12 cellular contexts compared by ENCODE assay signal in genomic region chr6:108068618-108069017, GRCh38. TPM values are rescaled to one million over a fixed set of nuclear protein-coding genes. Genes with fewer than 3 reads are reported as not detected.
DNase-seq lines count a peak whose midpoint lies in the region; ATAC-seq and TF ChIP-seq lines count a peak whose summit lies in the region.
"Had no signal": no experiment of that assay in that cellular context is flagged by ENCODE, and none has a peak within 500 bp of the region (broad histone marks: within the 10 kb centered on the region; RNA-seq: fewer than 3 reads in every experiment).

No MANE protein-coding gene starts in this region.

- H3K36me3 ChIP-seq in GM23248 (ENCODE audit: low read depth): no peaks in the 10 kb centered on the region

- POLR2A ChIA-PET in CD4-positive, alpha-beta T cell (lab: Charles Lee): no interaction called here
- POLR2A ChIA-PET in activated naive CD8-positive, alpha-beta T cell treated with anti-CD3 and anti-CD28 coated beads, Interleukin-2, amount 10 ng/mL, durations not matched to agents 7 days and 5 days (lab: Charles Lee): no interaction called here

- H3K9me2 ChIP-seq in GM23248 (ENCODE audit: insufficient read depth): no peaks in the 10 kb centered on the region

- no peak overlapping the region for H2AFZ ChIP-seq in GM23248

- no peaks in the 10 kb centered on the region for H3F3A ChIP-seq in GM23248 (ENCODE audit: insufficient read depth)

- in situ Hi-C loops in GM23248 (cut with MboI): no loop called here

- intact Hi-C loops in CD4-positive, alpha-beta T cell (cut with DNase I, micrococcal nuclease): no loop called here

- peak in 4 of 10 experiments; percentile 3 to 56 (median 11) for DNase-seq in CD4-positive, alpha-beta T cell
- no peak for DNase-seq in activated naive CD8-positive, alpha-beta T cell treated with anti-CD3 and anti-CD28 coated beads, Interleukin-2, amount 10 ng/mL, durations not matched to agents 7 days and 5 days
- no peak for DNase-seq in substantia nigra (lab: John Stamatoyannopoulos, UW)
- DNase-seq in NCI-H2196 (lab: John Stamatoyannopoulos, UW; ENCODE audit: unreplicated experiment): no peak
- no peak for DNase-seq in NCI-H1048 (lab: John Stamatoyannopoulos, UW)
- DNase-seq in GM23248: no peak
- DNase-seq: head of caudate nucleus, NCI-H1436, T1000 had no signal

- H3K27me3 Mint-ChIP-seq in CD4-positive, alpha-beta T cell: no peaks in the 10 kb centered on the region
- no peaks in the 10 kb centered on the region for H3K27me3 Mint-ChIP-seq in activated naive CD8-positive, alpha-beta T cell treated with anti-CD3 and anti-CD28 coated beads, Interleukin-2, amount 10 ng/mL, durations not matched to agents 7 days and 5 days
- H3K27me3 Mint-ChIP-seq: activated naive CD8-positive, alpha-beta T cell had no signal

- H3K79me2 ChIP-seq in GM23248 (ENCODE audit: insufficient read depth): peaks cover 20% of the 10 kb centered on the region

- CTCF ChIA-PET in CD4-positive, alpha-beta T cell (lab: Charles Lee): no interaction called here

- H3K4me1 ChIP-seq in GM23248 (ENCODE audit: insufficient read depth): peaks cover 8% of the 10 kb centered on the region; the same call in 1 of the 2 replicates

- H3K9ac ChIP-seq in GM23248: no peak overlapping the region

- no peak overlapping the region for H3K4me2 ChIP-seq in GM23248 (ENCODE audit: unreplicated experiment)

- 92 to 98% methylated on average over 2 of the region's 2 CpGs for WGBS in GM23248 (ENCODE audit: low coverage in 1 of 2, low lambda C conversion rate in 2 of 2, missing lambda C conversion rate in 2 of 2), 2 experiments

- no peaks in the 10 kb centered on the region for H4K20me1 ChIP-seq in GM23248 (ENCODE audit: insufficient read depth)

- H3K9me3 ChIP-seq in CD4-positive, alpha-beta T cell (ENCODE audit: control insufficient read depth, low read length): no peaks in the 10 kb centered on the region
- H3K9me3 ChIP-seq in GM23248 (ENCODE audit: low read depth): no peaks in the 10 kb centered on the region

- H3K9me3 Mint-ChIP-seq in CD4-positive, alpha-beta T cell: no peaks in the 10 kb centered on the region
- no peaks in the 10 kb centered on the region for H3K9me3 Mint-ChIP-seq in activated naive CD8-positive, alpha-beta T cell treated with anti-CD3 and anti-CD28 coated beads, Interleukin-2, amount 10 ng/mL, durations not matched to agents 7 days and 5 days

- peaks cover 15% of the 10 kb centered on the region for H3K36me3 Mint-ChIP-seq in CD4-positive, alpha-beta T cell (ENCODE audit: low read depth)
- peaks cover 12% of the 10 kb centered on the region for H3K36me3 Mint-ChIP-seq in activated naive CD8-positive, alpha-beta T cell treated with anti-CD3 and anti-CD28 coated beads, Interleukin-2, amount 10 ng/mL, durations not matched to agents 7 days and 5 days

- ATAC-seq in CD4-positive, alpha-beta T cell (ENCODE audit: poor library complexity): peak; percentile 96
- ATAC-seq in GM18861 (IDR thresholded peaks at IDR 0.05; ENCODE audit: unreplicated experiment) (peak; percentile 66), HG02973 (IDR thresholded peaks at IDR 0.05; ENCODE audit: unreplicated experiment) (peak; percentile 64)
- peak; percentile 99 for ATAC-seq in activated naive CD8-positive, alpha-beta T cell treated with anti-CD3 and anti-CD28 coated beads, Interleukin-2, amount 10 ng/mL, durations not matched to agents 7 days and 5 days (ENCODE audit: low read depth)

- TF ChIP-seq CTCF in CD4-positive, alpha-beta T cell (IDR thresholded peaks at IDR 0.05): no peak

- no peaks in the 10 kb centered on the region for H3K27me3 ChIP-seq in CD4-positive, alpha-beta T cell (ENCODE audit: control insufficient read depth, insufficient read depth, low read length)
- H3K27me3 ChIP-seq in GM23248 (replicated peaks; ENCODE audit: insufficient read depth): no peaks in the 10 kb centered on the region

- no peak overlapping the region for H3K27ac ChIP-seq in CD4-positive, alpha-beta T cell (ENCODE audit: low read depth, low read length)
- no peak overlapping the region for H3K27ac ChIP-seq in substantia nigra (ENCODE audit: low read depth, low read length, poor library complexity, severe bottlenecking)
- no peak overlapping the region for H3K27ac ChIP-seq in GM23248

- no peak overlapping the region for H3K4me3 ChIP-seq in GM23248

- H3K4me3 Mint-ChIP-seq in CD4-positive, alpha-beta T cell: no peak overlapping the region
- no peak overlapping the region for H3K4me3 Mint-ChIP-seq in activated naive CD8-positive, alpha-beta T cell treated with anti-CD3 and anti-CD28 coated beads, Interleukin-2, amount 10 ng/mL, durations not matched to agents 7 days and 5 days
- H3K4me3 Mint-ChIP-seq: activated naive CD8-positive, alpha-beta T cell had no signal

- no peak overlapping the region for H3K27ac Mint-ChIP-seq in CD4-positive, alpha-beta T cell
- H3K27ac Mint-ChIP-seq in activated naive CD8-positive, alpha-beta T cell treated with anti-CD3 and anti-CD28 coated beads, Interleukin-2, amount 10 ng/mL, durations not matched to agents 7 days and 5 days: no peak overlapping the region
- H3K27ac Mint-ChIP-seq: activated naive CD8-positive, alpha-beta T cell had no signal

- peaks cover 19% of the 10 kb centered on the region for H3K4me1 Mint-ChIP-seq in CD4-positive, alpha-beta T cell (ENCODE audit: low read depth)
- peaks cover 13% of the 10 kb centered on the region for H3K4me1 Mint-ChIP-seq in activated naive CD8-positive, alpha-beta T cell treated with anti-CD3 and anti-CD28 coated beads, Interleukin-2, amount 10 ng/mL, durations not matched to agents 7 days and 5 days

RNA-seq across cellular contexts. Expression of gene OSTM1, which starts 5.9 kb away (rescaled TPM):
- total RNA-seq in CD4-positive, alpha-beta T cell: 10 to 100 TPM; 16.3 to 20.9 TPM
- 10 to 100 TPM; 34.3 to 35.1 TPM for total RNA-seq in activated naive CD8-positive, alpha-beta T cell treated with anti-CD3 and anti-CD28 coated beads, Interleukin-2, amount 10 ng/mL, durations not matched to agents 7 days and 5 days
- total RNA-seq in GM23248 (2014; rRNA removed; shearing (Covaris generic)): 25.9 and 27.0 TPM in 2 replicates
- 29.3 and 31.3 TPM in 2 replicates for polyA plus RNA-seq in GM23248 (2016; fragmentation: Nextera tagmentation; extraction: Ambion mirVana)
